ENCODE assay signal across 11 cellular contexts in the genomic region with DNA sequence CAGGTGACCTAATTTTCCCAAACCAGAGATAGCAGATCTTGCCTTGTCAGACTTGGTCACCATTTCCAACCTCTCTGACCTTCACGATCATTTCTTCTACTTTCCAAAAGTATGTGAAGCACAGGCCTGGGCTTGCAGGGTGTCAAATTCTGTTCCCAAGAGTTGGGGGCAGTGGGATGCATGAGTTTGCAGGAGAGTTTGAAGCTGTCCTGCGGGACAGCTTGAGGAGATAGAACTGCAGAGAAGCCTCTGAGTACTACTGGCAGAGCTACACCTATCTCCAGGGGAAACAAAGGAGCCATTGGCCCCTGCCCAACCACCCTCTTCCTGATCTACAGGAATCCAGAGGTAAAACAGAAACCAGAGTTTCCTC. TPM values are rescaled to one million over a fixed set of nuclear protein-coding genes. Genes with fewer than 3 reads are reported as not detected.
DNase-seq lines count a peak whose midpoint lies in the region; ATAC-seq and TF ChIP-seq lines count a peak whose summit lies in the region.
"Had no signal": no experiment of that assay in that cellular context is flagged by ENCODE, and none has a peak within 500 bp of the region (broad histone marks: within the 10 kb centered on the region; RNA-seq: fewer than 3 reads in every experiment).

No MANE protein-coding gene starts in this region.

- H3K9me2 ChIP-seq in hepatocyte (replicated peaks; ENCODE audit: insufficient read depth) = no peaks in the 10 kb centered on the region

- H3K4me3 ChIP-seq in HL-60 (replicated peaks; ENCODE audit: insufficient read depth, low read length) = peak overlapping the region; percentile 27; the same call in 1 of the 2 replicates
- no peak overlapping the region for H3K4me3 ChIP-seq in hepatocyte
- H3K4me3 ChIP-seq in skin epidermis = peak overlapping the region in 3 of 7 experiments; percentile 1 to 11 (median 6)
- no peak overlapping the region for H3K4me3 ChIP-seq in ovary

- H3K36me3 Mint-ChIP-seq in activated CD8-positive, alpha-beta T cell treated with anti-CD3 and anti-CD28 coated beads, Interleukin-2, amount 10 ng/mL, durations not matched to agents 7 days and 5 days (ENCODE audit: low read depth) = no peaks in the 10 kb centered on the region

- H3K9me3 Mint-ChIP-seq in activated CD8-positive, alpha-beta T cell treated with anti-CD3 and anti-CD28 coated beads, Interleukin-2, amount 10 ng/mL, durations not matched to agents 7 days and 5 days (ENCODE audit: insufficient read depth) = no peaks in the 10 kb centered on the region

- no peaks in the 10 kb centered on the region for H4K20me1 ChIP-seq in hepatocyte (ENCODE audit: insufficient read depth, poor library complexity, severe bottlenecking)

- TF ChIP-seq POLR2A in ovary (IDR thresholded peaks at IDR 0.05) = no peak

- H3K4me1 Mint-ChIP-seq in activated CD8-positive, alpha-beta T cell treated with anti-CD3 and anti-CD28 coated beads, Interleukin-2, amount 10 ng/mL, durations not matched to agents 7 days and 5 days (ENCODE audit: low read depth) = peaks cover 47% of the 10 kb centered on the region

- TF ChIP-seq EP300 in ovary (IDR thresholded peaks at IDR 0.05) = no peak

- H3K4me1 ChIP-seq in hepatocyte (ENCODE audit: insufficient read depth) = peaks cover under 1% of the 10 kb centered on the region
- H3K4me1 ChIP-seq in ovary (ENCODE audit: insufficient read depth) = peaks cover 13% of the 10 kb centered on the region

- H3K27ac Mint-ChIP-seq in activated CD8-positive, alpha-beta T cell treated with anti-CD3 and anti-CD28 coated beads, Interleukin-2, amount 10 ng/mL, durations not matched to agents 7 days and 5 days = peak overlapping the region; percentile 67

- WGBS in hepatocyte (ENCODE audit: low lambda C conversion rate, missing lambda C conversion rate) = 77% methylated on average over 2 of the region's 2 CpGs
- 71 to 79% (median 75%) methylated on average over 2 of the region's 2 CpGs for WGBS in ovary, 3 donors

- H3K27me3 ChIP-seq in HL-60 (ENCODE audit: insufficient read depth, poor library complexity, severe bottlenecking) (no peaks in the 10 kb centered on the region), hepatocyte (no peaks in the 10 kb centered on the region), ovary (no peaks in the 10 kb centered on the region)

- no peak for ATAC-seq in activated CD8-positive, alpha-beta T cell treated with anti-CD3 and anti-CD28 coated beads, Interleukin-2, amount 10 ng/mL, durations not matched to agents 7 days and 5 days
- ATAC-seq in GM18517 (IDR thresholded peaks at IDR 0.05; ENCODE audit: unreplicated experiment) = no peak

- no peaks in the 10 kb centered on the region for H3K79me2 ChIP-seq in hepatocyte

- H3K27ac ChIP-seq in HL-60 (replicated peaks) (peak overlapping the region; percentile 79), hepatocyte (peak overlapping the region; percentile 27), skin epidermis (peak overlapping the region in 20 of 21 experiments; percentile 52 to 95 (median 84)), ovary (no peak overlapping the region)

- TF ChIP-seq CTCF in HL-60 (IDR thresholded peaks at IDR 0.05; ENCODE audit: insufficient read depth, low read length) (no peak), hepatocyte (IDR thresholded peaks at IDR 0.05; ENCODE audit: poor library complexity) (no peak), ovary (IDR thresholded peaks at IDR 0.05) (no peak)

- H3K27me3 Mint-ChIP-seq in activated CD8-positive, alpha-beta T cell treated with anti-CD3 and anti-CD28 coated beads, Interleukin-2, amount 10 ng/mL, durations not matched to agents 7 days and 5 days (ENCODE audit: low read depth) = no peaks in the 10 kb centered on the region

- no peak overlapping the region for H3K4me2 ChIP-seq in hepatocyte

- POLR2A ChIA-PET in activated CD8-positive, alpha-beta T cell treated with anti-CD3 and anti-CD28 coated beads, Interleukin-2, amount 10 ng/mL, durations not matched to agents 7 days and 5 days (lab: Charles Lee) = interaction anchor here (0.7 to 6.1 kb wide), 2 partner anchors 9 to 11 kb away, joined by 3 to 55 read pairs; partner anchors contain the start of gene TXNIP

- intact Hi-C loops in ovary (cut with DNase I) = no loop called here

- CTCF ChIA-PET in activated CD8-positive, alpha-beta T cell treated with anti-CD3 and anti-CD28 coated beads, Interleukin-2, amount 10 ng/mL, durations not matched to agents 7 days and 5 days (lab: Charles Lee) = interaction anchor here (1.0 to 1.6 kb wide), 4 partner anchors 13 to 50 kb away, joined by 3 to 5 read pairs (median 4); no protein-coding TSS in a partner anchor

- no peak overlapping the region for H2AFZ ChIP-seq in hepatocyte

- H3K4me3 Mint-ChIP-seq in activated CD8-positive, alpha-beta T cell treated with anti-CD3 and anti-CD28 coated beads, Interleukin-2, amount 10 ng/mL, durations not matched to agents 7 days and 5 days = no peak overlapping the region

- DNase-seq in HL-60 (ENCODE audit: low read depth in 1 of 2, low spot score in 1 of 2) (no peak), hepatocyte (ENCODE audit: low spot score) (no peak), NCI-H748 (lab: John Stamatoyannopoulos, UW; ENCODE audit: unreplicated experiment) (no peak), ovary (no peak)
- DNase-seq in activated CD8-positive, alpha-beta T cell treated with anti-CD3 and anti-CD28 coated beads, Interleukin-2, amount 10 ng/mL, durations not matched to agents 7 days and 5 days = no peak
- DNase-seq in central memory CD4-positive, alpha-beta T cell = no peak
- DNase-seq: effector CD8-positive, alpha-beta T cell; NCI-H1105; occipital lobe had no signal

- H3K9me3 ChIP-seq in hepatocyte (ENCODE audit: low read depth) (no peaks in the 10 kb centered on the region), ovary (no peaks in the 10 kb centered on the region)

- no peaks in the 10 kb centered on the region for H3K36me3 ChIP-seq in hepatocyte (replicated peaks; ENCODE audit: insufficient read depth, low read depth)
- no peaks in the 10 kb centered on the region for H3K36me3 ChIP-seq in ovary

RNA-seq across cellular contexts. Expression of gene TXNIP, which starts 11.3 kb away (rescaled TPM):
- 100 to 1,000 TPM; 190 to 195 TPM for total RNA-seq in activated CD8-positive, alpha-beta T cell treated with anti-CD3 and anti-CD28 coated beads, Interleukin-2, amount 10 ng/mL, durations not matched to agents 7 days and 5 days
- total RNA-seq in hepatocyte = 160 TPM in 2 replicates
- 75.3 and 85.0 TPM in 2 replicates for polyA plus RNA-seq in hepatocyte
- 1,000 to 10,000 TPM in 1 of 7 donors, 100 to 1,000 TPM in 6; 335 to 1,406 (median 617) TPM for total RNA-seq in ovary
- 1,000 to 10,000 TPM in 1 of 2 donors, 100 to 1,000 TPM in 1; 570 to 1,154 TPM for polyA plus RNA-seq in ovary

RNA-seq across cellular contexts. Expression of gene POLR3GL, which starts 20.6 kb away (rescaled TPM):
- 10 to 100 TPM; 25.0 to 26.5 TPM for total RNA-seq in activated CD8-positive, alpha-beta T cell treated with anti-CD3 and anti-CD28 coated beads, Interleukin-2, amount 10 ng/mL, durations not matched to agents 7 days and 5 days
- total RNA-seq in hepatocyte (10.5 and 15.6 TPM in 2 replicates), ovary (10 to 100 TPM; 16.7 to 27.9 (median 23.4) TPM)
- polyA plus RNA-seq in hepatocyte (27.2 and 27.3 TPM in 2 replicates), ovary (10 to 100 TPM; 40.6 to 51.4 TPM)

RNA-seq across cellular contexts. Expression of gene ANKRD34A, which starts 20.7 kb away (rescaled TPM):
- 1 to 10 TPM; 1.8 to 2.4 TPM for total RNA-seq in activated CD8-positive, alpha-beta T cell treated with anti-CD3 and anti-CD28 coated beads, Interleukin-2, amount 10 ng/mL, durations not matched to agents 7 days and 5 days
- total RNA-seq in hepatocyte (0.28 and 0.90 TPM in 2 replicates), ovary (1 to 10 TPM in 6 of 7 donors, under 1 TPM in 1; 0.48 to 5.2 (median 3.1) TPM)
- polyA plus RNA-seq in hepatocyte (0.76 and 0.83 TPM in 2 replicates), ovary (under 1 TPM; 0.50 to 0.62 TPM)

RNA-seq across cellular contexts. Expression of gene LIX1L, which starts 27.3 kb away (rescaled TPM):
- total RNA-seq in activated CD8-positive, alpha-beta T cell treated with anti-CD3 and anti-CD28 coated beads, Interleukin-2, amount 10 ng/mL, durations not matched to agents 7 days and 5 days = 10 to 100 TPM; 45.8 to 48.4 TPM
- total RNA-seq in hepatocyte (14.0 and 17.9 TPM in 2 replicates), ovary (100 to 1,000 TPM in 1 of 7 donors, 10 to 100 TPM in 6; 37.9 to 102 (median 73.9) TPM)
- polyA plus RNA-seq in hepatocyte (15.3 and 16.3 TPM in 2 replicates), ovary (10 to 100 TPM; 28.7 to 52.6 TPM)

RNA-seq across cellular contexts. Expression of gene HJV, which starts 36.4 kb away (rescaled TPM):
- not detected for total RNA-seq in activated CD8-positive, alpha-beta T cell treated with anti-CD3 and anti-CD28 coated beads, Interleukin-2, amount 10 ng/mL, durations not matched to agents 7 days and 5 days
- total RNA-seq in hepatocyte (5.7 and 6.7 TPM in 2 replicates), ovary (not detected)
- polyA plus RNA-seq in hepatocyte (1.00 and 3.0 TPM in 2 replicates), ovary (not detected)
- total RNA-seq: occipital lobe had no signal

Comparison
In these comparisons a context has a peak if more than half of its experiments do, and no peak if none do; other contexts are left out.
1. H3K27ac ChIP-seq: peak in HL-60 (single experiment), hepatocyte (single experiment) and skin epidermis (20 of 21); none in ovary (0 of 2).